ENCODE assay signal across 8 cellular contexts in the genomic region with DNA sequence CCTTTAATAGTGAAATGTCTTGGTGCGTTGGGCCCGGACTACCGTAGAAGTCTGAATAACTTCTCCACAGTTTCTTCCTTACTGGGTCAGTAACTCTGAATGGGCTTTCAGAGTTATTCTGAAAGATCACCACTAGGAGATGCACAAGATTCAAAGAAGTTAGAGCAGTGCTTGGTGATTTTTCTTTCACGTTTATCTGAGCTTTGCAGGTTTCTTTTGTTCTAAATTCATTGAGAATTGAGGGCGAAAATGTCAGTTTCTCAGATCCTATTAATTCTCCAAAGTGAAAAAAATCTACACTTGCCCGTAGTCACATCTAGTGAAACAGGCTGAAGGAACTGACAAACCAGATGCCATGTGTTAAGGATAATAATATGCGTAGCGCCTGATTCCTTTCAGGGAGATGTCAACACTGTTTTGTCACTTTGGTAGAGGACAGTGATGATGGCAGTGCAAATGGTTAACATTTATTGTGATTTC.
DNase-seq lines count a peak whose midpoint lies in the region; ATAC-seq, FAIRE-seq and TF ChIP-seq lines count a peak whose summit lies in the region.
"Had no signal": no experiment of that assay in that cellular context is flagged by ENCODE, and none has a peak within 500 bp of the region (broad histone marks: within the 10 kb centered on the region; RNA-seq: fewer than 3 reads in every experiment).

No MANE protein-coding gene starts in this region.

- H3K27me3 Mint-ChIP-seq in immature natural killer cell (ENCODE audit: low read depth in 3 of 3), result no peaks in the 10 kb centered on the region

- peak overlapping the region in 1 of 5 donors; percentile 40 for H3K4me3 Mint-ChIP-seq in immature natural killer cell
- H3K4me3 Mint-ChIP-seq in stimulated activated effector memory CD8-positive, alpha-beta T cell treated with anti-CD3 and anti-CD28 coated beads, Interleukin-12 subunit alpha, Interleukin-12 subunit beta, amount 100 ng/mL, for 72 hours, result no peak overlapping the region
- H3K4me3 Mint-ChIP-seq: stimulated activated naive CD8-positive, alpha-beta T cell treated with anti-CD3 and anti-CD28 coated beads, Interleukin-15, Interleukin-2, amounts not matched to agents 100 ng/mL and 50 ng/mL, for 24 hours had no signal

- no peaks in the 10 kb centered on the region for H4K20me1 ChIP-seq in K562 (replicated peaks; ENCODE audit: control insufficient read depth, insufficient read depth, low read length)

- H3K9me1 ChIP-seq in K562 (ENCODE audit: control insufficient read depth, insufficient read depth, low read length), result peaks cover 3% of the 10 kb centered on the region

- TF ChIP-seq EP300 in K562 (IDR thresholded peaks at IDR 0.05; ENCODE audit: low read length), result peak; percentile 16; the same call in 1 of the 2 replicates

- CTCF ChIA-PET in K562 (lab: Yijun Ruan, JAX; ENCODE audit: low intra/inter-chr PET ratio), result interaction anchor here (0.6 to 2.6 kb wide), 6 partner anchors 19 to 463 kb away, joined by 3 to 30 read pairs (median 6); no protein-coding TSS in a partner anchor

- intact Hi-C loops in K562 (cut with micrococcal nuclease), result loop anchor here (1.0 to 10.0 kb wide), 3 partner anchors 120 to 463 kb away; no protein-coding TSS in a partner anchor

- no peak for FAIRE-seq in K562 (lab: Jason Lieb, UNC)

- 14% methylated on average over 8 of the region's 8 CpGs for WGBS in K562 (ENCODE audit: insufficient coverage, low coverage, missing lambda C conversion rate)

- no peak overlapping the region for H3K9ac ChIP-seq in K562 (ENCODE audit: insufficient read depth in 1 of 2, low read depth in 2 of 2, low read length in 2 of 2)

- peak overlapping the region; percentile 34; the same call in 1 of the 3 replicates for H3K27ac ChIP-seq in K562 (ENCODE audit: extremely low read depth, low read depth, low read length)

- peak; percentile 68 to 95 (median 88); a peak in 5 of 6 replicates for TF ChIP-seq CTCF in K562 (IDR thresholded peaks at IDR 0.05 in 2 of 3, conservative IDR thresholded peaks at IDR 0.05 in 1 of 3; ENCODE audit: insufficient read depth in 2 of 3, low read depth in 1 of 3, low read length in 3 of 3)

- peaks cover 0 to 4% of the 10 kb centered on the region in 2 experiments; a peak in 1 of 5 replicates for H3K27me3 ChIP-seq in K562 (ENCODE audit: control insufficient read depth in 2 of 2, insufficient read depth in 2 of 2, low read length in 2 of 2)

- H3K4me2 ChIP-seq in K562 (ENCODE audit: insufficient read depth, low read length), result peak overlapping the region; percentile 69

- no peaks in the 10 kb centered on the region for H3K79me2 ChIP-seq in K562 (ENCODE audit: control insufficient read depth, insufficient read depth, low read length)

- peak; percentile 63 for ATAC-seq in HG03175 (IDR thresholded peaks at IDR 0.05; ENCODE audit: unreplicated experiment)
- ATAC-seq in K562, result peak; percentile 87
- ATAC-seq in stimulated activated effector memory CD8-positive, alpha-beta T cell treated with anti-CD3 and anti-CD28 coated beads, Interleukin-12 subunit alpha, Interleukin-12 subunit beta, amount 100 ng/mL, for 72 hours, result peak; percentile 75

- H3K4me1 Mint-ChIP-seq in immature natural killer cell, result peaks cover 4 to 7% of the 10 kb centered on the region in 2 donors
- H3K4me1 Mint-ChIP-seq in stimulated activated effector memory CD8-positive, alpha-beta T cell treated with anti-CD3 and anti-CD28 coated beads, Interleukin-12 subunit alpha, Interleukin-12 subunit beta, amount 100 ng/mL, for 72 hours, result peaks cover 12% of the 10 kb centered on the region

- no peak for TF ChIP-seq POLR2A in K562 (conservative IDR thresholded peaks at IDR 0.05)

- H3K9me3 ChIP-seq in K562 (replicated peaks; ENCODE audit: control insufficient read depth, insufficient read depth, low read depth, low read length), result no peaks in the 10 kb centered on the region

- in situ Hi-C loops in K562 (cut with MboI), result no loop called here

- POLR2A ChIA-PET in K562 (lab: Yijun Ruan, JAX), result interaction anchor here (1.0 to 1.7 kb wide), 3 partner anchors 11 to 433 kb away, joined by 3 to 5 read pairs (median 3); no protein-coding TSS in a partner anchor

- H3K4me1 ChIP-seq in K562 (replicated peaks in 1 of 2; ENCODE audit: control insufficient read depth in 2 of 2, insufficient read depth in 2 of 2, low read length in 2 of 2), result peaks cover 3 to 15% of the 10 kb centered on the region in 2 experiments; a peak in 2 of 5 replicates

- H3K36me3 ChIP-seq in K562 (ENCODE audit: control insufficient read depth, insufficient read depth, low read length), result no peaks in the 10 kb centered on the region

- H3K27ac Mint-ChIP-seq in immature natural killer cell, result peak overlapping the region in 1 of 6 donors; percentile 15
- no peak overlapping the region for H3K27ac Mint-ChIP-seq in stimulated activated effector memory CD8-positive, alpha-beta T cell treated with anti-CD3 and anti-CD28 coated beads, Interleukin-12 subunit alpha, Interleukin-12 subunit beta, amount 100 ng/mL, for 72 hours
- H3K27ac Mint-ChIP-seq: stimulated activated naive CD8-positive, alpha-beta T cell treated with anti-CD3 and anti-CD28 coated beads, Interleukin-15, Interleukin-2, amounts not matched to agents 100 ng/mL and 50 ng/mL, for 24 hours had no signal

- TF ChIP-seq RAD21 in K562 (CRISPR knock-in tag; conservative IDR thresholded peaks at IDR 0.05 in 1 of 2, IDR thresholded peaks at IDR 0.05 in 1 of 2), result peak; percentile 98 to 99

- DNase-seq in GF-D8 (lab: John Stamatoyannopoulos, UW) (peak; percentile 23), NCI-H748 (lab: John Stamatoyannopoulos, UW; ENCODE audit: unreplicated experiment) (peak; percentile 72), K562 (ENCODE audit: extremely low read depth in 1 of 4, low spot score in 3 of 4) (peak; percentile 27 to 62 (median 38)), immature natural killer cell (peak; percentile 48 to 58 (median 50))
- DNase-seq in stimulated activated effector memory CD8-positive, alpha-beta T cell treated with anti-CD3 and anti-CD28 coated beads, Interleukin-12 subunit alpha, Interleukin-12 subunit beta, amount 100 ng/mL, for 72 hours (ENCODE audit: low spot score in 2 of 2), result no peak
- DNase-seq in effector CD8-positive, alpha-beta T cell (lab: John Stamatoyannopoulos, UW), result no peak

- no TSS peak for BruUV-seq in K562 (replicated peaks; lab: Mats Ljungman, UMichigan)

- H3K9me3 Mint-ChIP-seq in immature natural killer cell, result no peaks in the 10 kb centered on the region
- no peaks in the 10 kb centered on the region for H3K9me3 Mint-ChIP-seq in stimulated activated effector memory CD8-positive, alpha-beta T cell treated with anti-CD3 and anti-CD28 coated beads, Interleukin-12 subunit alpha, Interleukin-12 subunit beta, amount 100 ng/mL, for 72 hours
- H3K9me3 Mint-ChIP-seq: stimulated activated naive CD8-positive, alpha-beta T cell treated with anti-CD3 and anti-CD28 coated beads, Interleukin-15, Interleukin-2, amounts not matched to agents 100 ng/mL and 50 ng/mL, for 24 hours had no signal

- peak overlapping the region; percentile 18; the same call in 1 of the 2 replicates for H2AFZ ChIP-seq in K562 (ENCODE audit: low read depth, low read length)

- no peak overlapping the region for H3K4me3 ChIP-seq in K562

- no peaks in the 10 kb centered on the region for H3K36me3 Mint-ChIP-seq in immature natural killer cell
- no peaks in the 10 kb centered on the region for H3K36me3 Mint-ChIP-seq in stimulated activated effector memory CD8-positive, alpha-beta T cell treated with anti-CD3 and anti-CD28 coated beads, Interleukin-12 subunit alpha, Interleukin-12 subunit beta, amount 100 ng/mL, for 72 hours

TF ChIP-seq in K562, 482 proteins besides CTCF, POLR2A, EP300 and RAD21 (continues in another document):
- TF ChIP-seq CC2D1A (IDR thresholded peaks at IDR 0.05), result 0 out of 2 replicates have a peak, but pooled peaks have one; percentile 36
- TF ChIP-seq HDAC3 (IDR thresholded peaks at IDR 0.05; ENCODE audit: borderline replicate concordance, partially characterized antibody), result no peak
- TF ChIP-seq GATAD2B (IDR thresholded peaks at IDR 0.05; ENCODE audit: borderline replicate concordance), result peak; percentile 23; the same call in 1 of the 2 replicates
- TF ChIP-seq NFIX (CRISPR knock-in tag; IDR thresholded peaks at IDR 0.05; ENCODE audit: low read depth), result no peak
- no peak for TF ChIP-seq RBFOX2 (IDR thresholded peaks at IDR 0.05; ENCODE audit: low read depth, low read length)
- TF ChIP-seq NR2C2 (CRISPR knock-in tag; IDR thresholded peaks at IDR 0.05), result no peak
- TF ChIP-seq NR2C2 (tag; IDR thresholded peaks at IDR 0.05), result no peak
- no peak for TF ChIP-seq SMAD3 (CRISPR knock-in tag; conservative IDR thresholded peaks at IDR 0.05)
- no peak for TF ChIP-seq KHSRP (IDR thresholded peaks at IDR 0.05)
- no peak for TF ChIP-seq PBX2 (CRISPR knock-in tag; IDR thresholded peaks at IDR 0.05; ENCODE audit: low read depth)
- 0 out of 2 replicates have a peak, but pooled peaks have one; percentile 18 for TF ChIP-seq PBX2 (tag; conservative IDR thresholded peaks at IDR 0.05; ENCODE audit: low read depth)
- 0 out of 2 replicates have a peak, but pooled peaks have one; percentile 32 for TF ChIP-seq BHLHE40 (IDR thresholded peaks at IDR 0.05; ENCODE audit: low read length)

Comparison
In these comparisons a context has a peak if more than half of its experiments do, and no peak if none do; other contexts are left out.
1. DNase-seq: peak in GF-D8 (single experiment), NCI-H748 (single experiment), K562 (4 of 4) and immature natural killer cell (3 of 3); none in stimulated activated effector memory CD8-positive, alpha-beta T cell treated with anti-CD3 and anti-CD28 coated beads, Interleukin-12 subunit alpha, Interleukin-12 subunit beta, amount 100 ng/mL, for 72 hours (0 of 2) and effector CD8-positive, alpha-beta T cell (single experiment).
2. Peak in every context shown above with its lines, with median percentiles within 50 percentile points of each other: ATAC-seq.